In genomic region chr10:100561005-100561404, GRCh38 we compare ENCODE assay signal across 2 cellular contexts.
TF ChIP-seq lines count a peak whose summit lies in the region.

No MANE protein-coding gene starts in this region.

TF ChIP-seq in HepG2, 621 proteins besides CTCF, POLR2A, EP300 and RAD21:
- TF ChIP-seq ZNF709 (CRISPR knock-in tag; IDR thresholded peaks at IDR 0.05), result no peak
- TF ChIP-seq KMT2A (CRISPR knock-in tag; IDR thresholded peaks at IDR 0.05), result no peak
- TF ChIP-seq POLR2G (IDR thresholded peaks at IDR 0.05; ENCODE audit: low read depth, low read length), result 0 out of 2 replicates have a peak, but pooled peaks have one; percentile 40
- no peak for TF ChIP-seq ZNF570 (CRISPR knock-in tag; IDR thresholded peaks at IDR 0.05; ENCODE audit: borderline replicate concordance)
- no peak for TF ChIP-seq KLF11 (CRISPR knock-in tag; IDR thresholded peaks at IDR 0.05)
- no peak for TF ChIP-seq FOXP1 (IDR thresholded peaks at IDR 0.05)
- TF ChIP-seq FOXP1 (CRISPR knock-in tag; IDR thresholded peaks at IDR 0.05), result no peak

TF ChIP-seq in HEK293T, 16 proteins besides CTCF, POLR2A, EP300 and RAD21:
- no peak for TF ChIP-seq FOXA1 (IDR thresholded peaks at IDR 0.05)
- TF ChIP-seq TARDBP (IDR thresholded peaks at IDR 0.05), result no peak
- TF ChIP-seq PKNOX1 (IDR thresholded peaks at IDR 0.05), result 0 out of 2 replicates have a peak, but pooled peaks have one; percentile 7
TF ChIP-seq in HEK293T: peak in this region for 1.
